ENCODE assay signal across 31 cellular contexts in genomic region chr3:118977671-118978392, GRCh38. TPM values are rescaled to one million over a fixed set of nuclear protein-coding genes. Genes with fewer than 3 reads are reported as not detected.
"Had no signal": no experiment of that assay in that cellular context is flagged by ENCODE, and none has a peak within 500 bp of the region (broad histone marks: within the 10 kb centered on the region; RNA-seq: fewer than 3 reads in every experiment).

No MANE protein-coding gene starts in this region.

- H3K9me3 ChIP-seq: colonic mucosa, gastroesophageal sphincter, mucosa of descending colon, testis, transverse colon had no signal

- H3K4me2 ChIP-seq: hepatocyte had no signal

- H3K36me3 ChIP-seq: colonic mucosa, gastroesophageal sphincter, transverse colon, WERI-Rb-1 had no signal

- H3K27me3 ChIP-seq: colonic mucosa, gastroesophageal sphincter, hepatocyte, testis, transverse colon had no signal

- H2AFZ ChIP-seq: hepatocyte had no signal

- H3K27ac ChIP-seq: colonic mucosa, gastroesophageal sphincter, hepatocyte, skin epidermis, testis, transverse colon, WERI-Rb-1 had no signal

- DNase-seq: activated CD4-positive, alpha-beta T cell treated with anti-CD3 and anti-CD28 coated beads, Interleukin-2, amount 50 U/mL, for 1 hour; activated CD4-positive, CD25-positive, alpha-beta regulatory T cell treated with anti-CD3 and anti-CD28 coated beads, Interleukin-2, amount 50 U/mL, for 72 hours; activated CD8-positive, alpha-beta T cell treated with anti-CD3 and anti-CD28 coated beads for 36 hours; activated gamma-delta T cell treated with Interleukin-2 at 50 U/mL for 16 hours; activated naive CD8-positive, alpha-beta T cell treated with anti-CD3 and anti-CD28 coated beads, Interleukin-2, amount 50 U/mL, for 24 hours; activated T-cell treated with anti-CD3 and anti-CD28 coated beads, Interleukin-2, amount 50 U/mL, for 4 hours; amygdala; colonic mucosa; effector memory CD4-positive, alpha-beta T cell; erythroblast; left cardiac atrium; left ventricle myocardium superior; mucosa of descending colon; naive B cell; nucleus accumbens; right cardiac atrium; stimulated activated CD4-positive, alpha-beta T cell treated with anti-CD3 and anti-CD28 coated beads, Interleukin-12 subunit alpha, Interleukin-12 subunit beta, amount 100 ng/mL, for 4 hours; stimulated activated CD4-positive, alpha-beta T cell treated with anti-CD3 and anti-CD28 coated beads, Interleukin-4, amount 100 ng/mL, for 1 hour; T-helper 17 cell; T1000; testis; transverse colon; WERI-Rb-1 had no signal

- H3K4me3 ChIP-seq: colonic mucosa, gastroesophageal sphincter, hepatocyte, mucosa of descending colon, skin epidermis, testis, transverse colon had no signal

- ATAC-seq: activated CD8-positive, alpha-beta T cell treated with anti-CD3 and anti-CD28 coated beads for 36 hours; activated naive CD8-positive, alpha-beta T cell treated with anti-CD3 and anti-CD28 coated beads, Interleukin-2, amount 50 U/mL, for 24 hours; activated T-cell treated with anti-CD3 and anti-CD28 coated beads, Interleukin-2, amount 50 U/mL, for 4 hours; activated T-helper 17 cell treated with anti-CD3 and anti-CD28 coated beads, Interleukin-2, amount 50 U/mL, for 72 hours; gastroesophageal sphincter; left cardiac atrium; left ventricle myocardium superior; mucosa of descending colon; right cardiac atrium; SK-N-SH treated with all-trans-retinoic acid at 6 μM for 48 hours; T-helper 17 cell had no signal

- H3K4me1 ChIP-seq: colonic mucosa, testis, transverse colon had no signal

RNA-seq across cellular contexts. Expression of gene IGSF11, which starts 56.8 kb away (rescaled TPM):
- total RNA-seq: activated T-cell treated with anti-CD3 and anti-CD28 coated beads, Interleukin-2, amount 50 U/mL, for 4 hours; hepatocyte; mesenteric fat pad; pulmonary artery endothelial cell had no signal
- polyA plus RNA-seq: fibroblast of lung had no signal
